1 cellular context compared by ENCODE assay signal in genomic region chr3:50271314-50272072, GRCh38.
TF ChIP-seq lines count a peak whose summit lies in the region.

No MANE protein-coding gene starts in this region.

TF ChIP-seq in H1, 55 proteins besides CTCF, POLR2A, EP300 and RAD21:
- TF ChIP-seq YY1 (IDR thresholded peaks at IDR 0.05; ENCODE audit: low read depth, low read length) (no peak), TEAD4 (IDR thresholded peaks at IDR 0.05; ENCODE audit: low read depth, low read length) (no peak), TAF7 (optimal IDR thresholded peaks at IDR 0.05; ENCODE audit: borderline replicate concordance, low read depth, low read length) (no peak), KDM1A (IDR thresholded peaks at IDR 0.05; ENCODE audit: borderline replicate concordance, low read length) (no peak), CBX8 (IDR thresholded peaks at IDR 0.05; ENCODE audit: borderline replicate concordance, low read depth, low read length) (no peak), RNF2 (IDR thresholded peaks at IDR 0.05; ENCODE audit: borderline replicate concordance, low read depth, low read length, missing control alignments, poor library complexity, severe bottlenecking) (no peak), ZNF274 (IDR thresholded peaks at IDR 0.05; ENCODE audit: borderline replicate concordance, extremely low read depth, low read length) (no peak), KDM5A (IDR thresholded peaks at IDR 0.05; ENCODE audit: low read length) (no peak), ATF2 (IDR thresholded peaks at IDR 0.05; ENCODE audit: low read length) (no peak), SIRT6 (IDR thresholded peaks at IDR 0.05; ENCODE audit: low read length) (no peak), SUZ12 (IDR thresholded peaks at IDR 0.05; ENCODE audit: low read length) (no peak), USF2 (IDR thresholded peaks at IDR 0.05; ENCODE audit: low read length) (no peak), CBX5 (IDR thresholded peaks at IDR 0.05; ENCODE audit: low read depth, low read length) (no peak), GTF2F1 (IDR thresholded peaks at IDR 0.05; ENCODE audit: borderline replicate concordance, low read depth, low read length) (no peak), FOSL1 (IDR thresholded peaks at IDR 0.05; ENCODE audit: insufficient read depth, low read depth, low read length) (no peak), CHD7 (IDR thresholded peaks at IDR 0.05; ENCODE audit: insufficient replicate concordance, low read length) (no peak), TAF1 (IDR thresholded peaks at IDR 0.05; ENCODE audit: low read depth, low read length) (no peak), NANOG (IDR thresholded peaks at IDR 0.05; ENCODE audit: insufficient read depth, low read depth, low read length, poor library complexity, severe bottlenecking) (no peak)
